18 cellular contexts compared by ENCODE assay signal in genomic region chr22:43859621-43860020, GRCh38. TPM values are rescaled to one million over a fixed set of nuclear protein-coding genes. Genes with fewer than 3 reads are reported as not detected.
DNase-seq lines count a peak whose midpoint lies in the region; ATAC-seq and TF ChIP-seq lines count a peak whose summit lies in the region.
"Had no signal": no experiment of that assay in that cellular context is flagged by ENCODE, and none has a peak within 500 bp of the region (broad histone marks: within the 10 kb centered on the region; RNA-seq: fewer than 3 reads in every experiment).

No MANE protein-coding gene starts in this region.

- no peak overlapping the region for H3K18ac ChIP-seq in H9 (ENCODE audit: insufficient read length, low read depth, low read length)

- peaks cover 15 to 16% of the 10 kb centered on the region in 2 experiments for H3K9me3 Mint-ChIP-seq in H9
- H3K9me3 Mint-ChIP-seq in nephron = peaks cover 12% of the 10 kb centered on the region

- H3K56ac ChIP-seq in H9 (ENCODE audit: insufficient read length, low read depth, low read length) = no peak overlapping the region

- H3K4me3 Mint-ChIP-seq in H9 (no peak overlapping the region), nephron (peak overlapping the region; percentile 13 to 69 (median 26))
- H3K4me3 Mint-ChIP-seq: CD8-positive, alpha-beta memory T cell had no signal

- no peak overlapping the region for H4K91ac ChIP-seq in H9 (ENCODE audit: insufficient read length, low read depth, low read length)

- no peak overlapping the region for H2BK15ac ChIP-seq in H9 (ENCODE audit: low read depth, low read length)

- H3K27me3 ChIP-seq in H9 (ENCODE audit: insufficient read depth, low read length) (no peaks in the 10 kb centered on the region), dorsolateral prefrontal cortex (peaks cover 0 to 47% (median 10%) of the 10 kb centered on the region in 45 donors), prostate gland (replicated peaks; ENCODE audit: insufficient read depth) (peaks cover 13% of the 10 kb centered on the region)
- H3K27me3 ChIP-seq: BLaER1 had no signal

- no peak overlapping the region for H2AK5ac ChIP-seq in H9 (ENCODE audit: insufficient read length, low read length)

- DNase-seq in H9 = peak; percentile 14
- DNase-seq in dorsolateral prefrontal cortex = peak in 7 of 10 donors; percentile 17 to 37 (median 20)
- peak; percentile 7 for DNase-seq in sciatic nerve (ENCODE audit: low spot score)
- no peak for DNase-seq in GF-D8 (lab: John Stamatoyannopoulos, UW)
- no peak for DNase-seq in activated naive CD4-positive, alpha-beta T cell treated with anti-CD3 and anti-CD28 coated beads, Interleukin-2, amount 50 U/mL, for 16 hours
- DNase-seq in cerebellar nuclear complex (lab: John Stamatoyannopoulos, UW) = no peak
- DNase-seq in prostate gland (ENCODE audit: low spot score) = no peak
- DNase-seq: 8988T; AML-193; CD8-positive, alpha-beta memory T cell; DND-41; GDM1 had no signal

- H3K27ac ChIP-seq in H9 (ENCODE audit: insufficient read length, low read depth, low read length) (no peak overlapping the region), dorsolateral prefrontal cortex (no peak overlapping the region), prostate gland (no peak overlapping the region)
- H3K27ac ChIP-seq: BLaER1, HL-60 had no signal

- no peak overlapping the region for H3K14ac ChIP-seq in H9 (ENCODE audit: insufficient read depth, low read length)

- peaks cover 14% of the 10 kb centered on the region for H3K27me3 Mint-ChIP-seq in H9 (ENCODE audit: low read depth)
- peaks cover 38% of the 10 kb centered on the region for H3K27me3 Mint-ChIP-seq in nephron (ENCODE audit: low read depth)

- H3K9me3 ChIP-seq in H9 (ENCODE audit: control insufficient read depth, low read depth, low read length) (no peaks in the 10 kb centered on the region), prostate gland (no peaks in the 10 kb centered on the region)
- H3K9me3 ChIP-seq: Caco-2 had no signal

- no peak overlapping the region for H3K4ac ChIP-seq in H9 (ENCODE audit: low read depth, low read length)

- peaks cover 21% of the 10 kb centered on the region; the same call in 1 of the 2 replicates for H3K79me2 ChIP-seq in H9 (ENCODE audit: insufficient read depth, low read length)

- H3K4me1 ChIP-seq in H9 (ENCODE audit: insufficient read depth, low read length) = peaks cover 12% of the 10 kb centered on the region; the same call in 1 of the 2 replicates
- no peaks in the 10 kb centered on the region for H3K4me1 ChIP-seq in prostate gland (replicated peaks)
- H3K4me1 ChIP-seq: Caco-2 had no signal

- no peak overlapping the region for H2BK20ac ChIP-seq in H9 (ENCODE audit: low read depth, low read length, poor library complexity, severe bottlenecking)

- H3T11ph ChIP-seq in H9 (ENCODE audit: low read length) = no peak overlapping the region

- H3K36me3 Mint-ChIP-seq in H9 (ENCODE audit: insufficient read depth in 1 of 3, low read depth in 3 of 3) (peaks cover 12 to 26% (median 17%) of the 10 kb centered on the region in 3 experiments), nephron (ENCODE audit: low read depth) (peaks cover 5% of the 10 kb centered on the region)

- no peak overlapping the region for H2BK5ac ChIP-seq in H9 (ENCODE audit: insufficient read length, low read length)

- no peaks in the 10 kb centered on the region for H3K36me3 ChIP-seq in prostate gland
- H3K36me3 ChIP-seq: BLaER1 had no signal

- WGBS in H9 (ENCODE audit: extremely low coverage, insufficient read length, low lambda C conversion rate) = no CpG with 5 or more reads among the region's 14 CpGs
- WGBS in prostate gland = 86% methylated on average over 14 of the region's 14 CpGs

- TF ChIP-seq POLR2A in prostate gland (IDR thresholded peaks at IDR 0.05) = no peak

- TF ChIP-seq CTCF in H9 (conservative IDR thresholded peaks at IDR 0.05) = no peak
- no peak for TF ChIP-seq CTCF in dorsolateral prefrontal cortex (IDR thresholded peaks at IDR 0.05 in 54 of 56, conservative IDR thresholded peaks at IDR 0.05 in 2 of 56; ENCODE audit: low read depth in 1 of 56, partially characterized antibody in 56 of 56)
- no peak for TF ChIP-seq CTCF in nephron (IDR thresholded peaks at IDR 0.05; ENCODE audit: unreplicated experiment in 3 of 3)
- no peak for TF ChIP-seq CTCF in prostate gland (IDR thresholded peaks at IDR 0.05)

- H3K23me2 ChIP-seq in H9 (ENCODE audit: insufficient read length, low read depth, low read length, poor library complexity, severe bottlenecking) = peaks cover 5% of the 10 kb centered on the region

- H4K20me1 ChIP-seq in H9 (ENCODE audit: control insufficient read depth, insufficient read depth, insufficient read length) = no peaks in the 10 kb centered on the region
- H4K20me1 ChIP-seq: BLaER1 had no signal

- H3K9ac ChIP-seq in H9 (ENCODE audit: extremely low read depth, insufficient read length, low read length) = no peak overlapping the region
- H3K9ac ChIP-seq: BLaER1 had no signal

- no peak overlapping the region for H3K4me2 ChIP-seq in H9 (ENCODE audit: insufficient read depth, insufficient read length, low read length)
- H3K4me2 ChIP-seq: BLaER1 had no signal

- H3K27ac Mint-ChIP-seq in H9 = no peak overlapping the region; a peak in 1 of 7 replicates
- H3K27ac Mint-ChIP-seq in nephron = no peak overlapping the region

- no peak overlapping the region for H2BK120ac ChIP-seq in H9 (ENCODE audit: low read depth, low read length, poor library complexity, severe bottlenecking)

- intact Hi-C loops in dorsolateral prefrontal cortex (cut with DNase I) (no loop called here), sciatic nerve (cut with DNase I) (no loop called here), prostate gland (cut with DNase I) (no loop called here)

- no peak overlapping the region for H2BK12ac ChIP-seq in H9 (ENCODE audit: insufficient read length, low read depth, low read length)

- no peak overlapping the region for H3K23ac ChIP-seq in H9 (ENCODE audit: insufficient read length, low read depth, low read length)

- H3K4me3 ChIP-seq in dorsolateral prefrontal cortex (peak overlapping the region in 49 of 59 donors; percentile 5 to 72 (median 61)), prostate gland (no peak overlapping the region)
- H3K4me3 ChIP-seq: BLaER1 had no signal

- peaks cover 2% of the 10 kb centered on the region for H3K79me1 ChIP-seq in H9 (ENCODE audit: insufficient read depth, low read depth, low read length, poor library complexity, severe bottlenecking)

- H2AFZ ChIP-seq in H9 (ENCODE audit: low read length) = no peak overlapping the region

- H3K4me1 Mint-ChIP-seq in H9 (peaks cover 43 to 45% of the 10 kb centered on the region in 2 experiments), nephron (peaks cover 8% of the 10 kb centered on the region)

- no peak overlapping the region for H4K8ac ChIP-seq in H9 (replicated peaks; ENCODE audit: insufficient read length, low read depth, low read length)

- no peak for ATAC-seq in sciatic nerve
- ATAC-seq: HCT116 had no signal

- H4K5ac ChIP-seq in H9 (ENCODE audit: insufficient read length, low read depth, low read length) = no peak overlapping the region

RNA-seq across cellular contexts. Expression of gene SULT4A1, which starts 2.7 kb away (rescaled TPM):
- total RNA-seq in H9 (2021) (15.0 and 16.2 TPM in 2 replicates), dorsolateral prefrontal cortex (100 to 1,000 TPM in 109 of 120 experiments, 10 to 100 TPM in 11; 42.4 to 278 (median 186) TPM), sciatic nerve (0.27 TPM), prostate gland (1 to 10 TPM in 1 of 2 donors, under 1 TPM in 1; 0.14 to 3.3 TPM)
- total RNA-seq: Caco-2; CD8-positive, alpha-beta memory T cell had no signal

RNA-seq across cellular contexts. Expression of gene PNPLA5, which starts 32.2 kb away (rescaled TPM):
- total RNA-seq in H9 (2021) (5.2 and 5.5 TPM in 2 replicates), dorsolateral prefrontal cortex (1 to 10 TPM in 118 of 120 experiments, under 1 TPM in 2; 0.49 to 7.8 (median 3.0) TPM), sciatic nerve (not detected), prostate gland (not detected)
- total RNA-seq: Caco-2; CD8-positive, alpha-beta memory T cell; H4 had no signal

RNA-seq across cellular contexts. Expression of gene EFCAB6, which starts 47.5 kb away (rescaled TPM):
- total RNA-seq in H9 (2021) (0.20 and 0.31 TPM in 2 replicates), dorsolateral prefrontal cortex (10 to 100 TPM in 111 of 120 experiments, 1 to 10 TPM in 9; 6.6 to 23.9 (median 13.5) TPM), sciatic nerve (4.4 TPM), prostate gland (10 to 100 TPM in 1 of 2 donors, 1 to 10 TPM in 1; 3.3 to 10.5 TPM)
- total RNA-seq: Caco-2 had no signal

Comparison
In these comparisons a context has a peak if more than half of its experiments do, and no peak if none do; other contexts are left out.
1. DNase-seq: peak in H9 (single experiment), dorsolateral prefrontal cortex (7 of 10) and sciatic nerve (single experiment); none in GF-D8 (single experiment), activated naive CD4-positive, alpha-beta T cell treated with anti-CD3 and anti-CD28 coated beads, Interleukin-2, amount 50 U/mL, for 16 hours (single experiment), cerebellar nuclear complex (0 of 2) and prostate gland (single experiment).
2. H3K4me3 Mint-ChIP-seq: peak in nephron (3 of 3); none in H9 (0 of 2).
3. H3K4me3 ChIP-seq: peak in dorsolateral prefrontal cortex (49 of 59); none in prostate gland (0 of 2).